In genomic region chr22:27480487-27480886, GRCh38 we compare ENCODE assay signal across 9 cellular contexts.
DNase-seq lines count a peak whose midpoint lies in the region; ATAC-seq and TF ChIP-seq lines count a peak whose summit lies in the region.
"Had no signal": no experiment of that assay in that cellular context is flagged by ENCODE, and none has a peak within 500 bp of the region (broad histone marks: within the 10 kb centered on the region; RNA-seq: fewer than 3 reads in every experiment).

No MANE protein-coding gene starts in this region.

- DNase-seq in NCI-H1092 treated with DMSO at 0.1 percent for 48 hours (lab: John Stamatoyannopoulos, UW): peak; percentile 71
- peak; percentile 61 for DNase-seq in PC-3
- DNase-seq in inferior parietal cortex (ENCODE audit: extremely low spot score): peak; percentile 70
- peak; percentile 84 for DNase-seq in superior temporal gyrus (ENCODE audit: extremely low spot score)
- no peak for DNase-seq in NOMO-1 treated with DMSO at 0.1 percent for 48 hours (lab: John Stamatoyannopoulos, UW; ENCODE audit: unreplicated experiment)
- DNase-seq: CD4-positive, alpha-beta memory T cell had no signal

- peak overlapping the region; percentile 54 for H3K27ac ChIP-seq in PC-3 (ENCODE audit: low read length)

- no peaks in the 10 kb centered on the region for H3K36me3 ChIP-seq in PC-3 (ENCODE audit: low read depth, low read length)

- CTCF ChIA-PET in PC-3 (lab: Charles Lee): no interaction called here

- no peaks in the 10 kb centered on the region for H3K27me3 ChIP-seq in PC-3 (ENCODE audit: low read length)

- no peaks in the 10 kb centered on the region for H3K9me2 ChIP-seq in PC-3 (replicated peaks; ENCODE audit: low read length)

- peaks cover 3% of the 10 kb centered on the region for H3F3A ChIP-seq in PC-3 (ENCODE audit: low read length, unreplicated experiment)

- H3K9me3 ChIP-seq in PC-3 (ENCODE audit: low read length): no peaks in the 10 kb centered on the region

- intact Hi-C loops in PC-3 (cut with micrococcal nuclease): no loop called here

- no TSS peak for BruUV-seq in PC-3 (replicated peaks; lab: Mats Ljungman, UMichigan)

- H3K4me2 ChIP-seq in PC-3 (ENCODE audit: low read length): 0 out of 2 replicates have a peak overlapping the region, but pooled peaks have one; percentile 13

- no peak for TF ChIP-seq CTCF in PC-3 (conservative IDR thresholded peaks at IDR 0.05; ENCODE audit: low read depth, low read length)

- POLR2A ChIA-PET in PC-3 (lab: Charles Lee; ENCODE audit: unreplicated experiment): no interaction called here

- peak; percentile 9; the same call in 1 of the 2 replicates for ATAC-seq in PC-3
- ATAC-seq in GM21360 (IDR thresholded peaks at IDR 0.05; ENCODE audit: unreplicated experiment): no peak
- ATAC-seq in HG03521 (IDR thresholded peaks at IDR 0.05; ENCODE audit: unreplicated experiment): no peak
- ATAC-seq: SK-N-SH treated with all-trans-retinoic acid at 6 μM for 48 hours had no signal

- H3K4me3 ChIP-seq in PC-3 (ENCODE audit: low read length): no peak overlapping the region

- no peak overlapping the region for H2AFZ ChIP-seq in PC-3 (ENCODE audit: low read length)

- H4K20me1 ChIP-seq in PC-3 (ENCODE audit: low read length): no peaks in the 10 kb centered on the region

- H3K4me1 ChIP-seq in PC-3 (ENCODE audit: insufficient read depth, low read length): peaks cover 45% of the 10 kb centered on the region

- H3K9ac ChIP-seq in PC-3 (ENCODE audit: low read length): 0 out of 2 replicates have a peak overlapping the region, but pooled peaks have one; percentile 33

- H3K79me2 ChIP-seq in PC-3 (ENCODE audit: low read length): peaks cover 28% of the 10 kb centered on the region
